7 cellular contexts compared by ENCODE assay signal in the genomic region with DNA sequence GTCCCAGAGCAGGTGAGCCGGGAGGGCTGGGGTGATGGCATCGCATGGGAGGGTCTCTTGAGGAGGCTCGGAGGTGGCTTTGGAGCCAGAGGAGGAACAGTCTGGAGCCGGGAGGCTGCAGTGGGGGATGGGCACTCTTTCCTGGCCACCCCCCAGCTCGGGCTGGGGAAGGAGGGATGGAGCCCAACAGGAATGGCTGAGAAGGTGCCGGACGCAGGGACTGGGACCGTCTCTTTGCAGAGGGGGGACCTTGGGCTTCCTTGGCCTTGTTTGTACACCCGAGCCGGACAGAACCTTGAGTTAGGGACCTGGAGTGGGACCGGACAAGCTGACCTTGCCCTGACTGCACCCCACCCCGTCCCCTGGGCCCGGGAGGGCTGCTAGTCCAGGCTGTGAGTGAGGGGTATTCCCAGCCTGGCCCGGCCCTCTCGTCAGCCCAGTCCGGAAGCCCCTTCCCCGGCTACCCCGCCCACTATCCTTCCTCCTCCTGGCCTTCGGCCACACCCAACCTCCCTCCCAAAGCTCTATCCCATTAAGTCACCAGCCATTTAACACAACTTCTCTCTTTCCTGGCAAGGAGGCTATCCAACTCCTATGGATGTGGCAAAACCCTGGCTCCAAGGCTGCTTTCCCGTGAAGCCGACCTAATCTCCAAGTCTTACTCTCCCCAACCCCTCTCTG. TPM values are rescaled to one million over a fixed set of nuclear protein-coding genes. Genes with fewer than 3 reads are reported as not detected.
DNase-seq lines count a peak whose midpoint lies in the region; TF ChIP-seq lines count a peak whose summit lies in the region.

No MANE protein-coding gene starts in this region.

- H4K91ac ChIP-seq in H9 (ENCODE audit: insufficient read length, low read depth, low read length), result no peak overlapping the region

- no peaks in the 10 kb centered on the region for H3K79me2 ChIP-seq in H9 (ENCODE audit: insufficient read depth, low read length)

- H3K56ac ChIP-seq in H9 (ENCODE audit: insufficient read length, low read depth, low read length), result no peak overlapping the region

- H3K23ac ChIP-seq in H9 (ENCODE audit: insufficient read length, low read depth, low read length), result no peak overlapping the region

- H3K4me2 ChIP-seq in H9 (ENCODE audit: insufficient read depth, insufficient read length, low read length), result peak overlapping the region; percentile 56

- no CpG with 5 or more reads among the region's 21 CpGs for WGBS in H9 (ENCODE audit: extremely low coverage, insufficient read length, low lambda C conversion rate)

- no peak overlapping the region for H2AK5ac ChIP-seq in H9 (ENCODE audit: insufficient read length, low read length)

- peaks cover 5% of the 10 kb centered on the region; the same call in 1 of the 2 replicates for H3K27me3 ChIP-seq in H9 (ENCODE audit: insufficient read depth, low read length)

- H3K9me3 ChIP-seq in H9 (ENCODE audit: control insufficient read depth, low read depth, low read length), result no peaks in the 10 kb centered on the region

- H2BK12ac ChIP-seq in H9 (ENCODE audit: insufficient read length, low read depth, low read length), result no peak overlapping the region

- no peak overlapping the region for H3K9ac ChIP-seq in H9 (ENCODE audit: extremely low read depth, insufficient read length, low read length)

- no peak for TF ChIP-seq CTCF in H9 (conservative IDR thresholded peaks at IDR 0.05)

- no peak overlapping the region for H3K4ac ChIP-seq in H9 (ENCODE audit: low read depth, low read length)

- H3K27ac ChIP-seq in H9 (ENCODE audit: insufficient read length, low read depth, low read length), result no peak overlapping the region
- H3K27ac ChIP-seq in angular gyrus (ENCODE audit: low read depth, low read length), result peak overlapping the region; percentile 37

- H2BK5ac ChIP-seq in H9 (ENCODE audit: insufficient read length, low read length), result no peak overlapping the region

- no peak overlapping the region for H2AFZ ChIP-seq in H9 (ENCODE audit: low read length)

- peaks cover 0 to 4% of the 10 kb centered on the region in 2 experiments; a peak in 1 of 5 replicates for H3K9me3 Mint-ChIP-seq in H9
- no peaks in the 10 kb centered on the region for H3K9me3 Mint-ChIP-seq in immature natural killer cell

- H2BK15ac ChIP-seq in H9 (ENCODE audit: low read depth, low read length), result no peak overlapping the region

- H4K8ac ChIP-seq in H9 (replicated peaks; ENCODE audit: insufficient read length, low read depth, low read length), result no peak overlapping the region

- H3K27ac Mint-ChIP-seq in H9, result peak overlapping the region in 1 of 3 experiments; percentile 84; a peak in 2 of 7 replicates
- H3K27ac Mint-ChIP-seq in immature natural killer cell, result peak overlapping the region in 4 of 6 donors; percentile 68 to 81 (median 72)

- H2BK120ac ChIP-seq in H9 (ENCODE audit: low read depth, low read length, poor library complexity, severe bottlenecking), result no peak overlapping the region

- no peak overlapping the region for H4K5ac ChIP-seq in H9 (ENCODE audit: insufficient read length, low read depth, low read length)

- no peak overlapping the region for H3K18ac ChIP-seq in H9 (ENCODE audit: insufficient read length, low read depth, low read length)

- H3T11ph ChIP-seq in H9 (ENCODE audit: low read length), result no peak overlapping the region

- H3K23me2 ChIP-seq in H9 (ENCODE audit: insufficient read length, low read depth, low read length, poor library complexity, severe bottlenecking), result peaks cover 2% of the 10 kb centered on the region

- H3K79me1 ChIP-seq in H9 (ENCODE audit: insufficient read depth, low read depth, low read length, poor library complexity, severe bottlenecking), result no peaks in the 10 kb centered on the region

- peak overlapping the region; percentile 58 to 79 for H3K4me3 Mint-ChIP-seq in H9
- peak overlapping the region; percentile 65 to 75 (median 69) for H3K4me3 Mint-ChIP-seq in immature natural killer cell

- DNase-seq in H9, result peak; percentile 86
- DNase-seq in immature natural killer cell, result no peak
- DNase-seq in stromal cell of bone marrow (ENCODE audit: low read depth), result peak; percentile 11
- no peak for DNase-seq in globus pallidus (ENCODE audit: low spot score)
- DNase-seq in stimulated activated naive CD4-positive, alpha-beta T cell (lab: John Stamatoyannopoulos, UW), result no peak
- DNase-seq in superior temporal gyrus (ENCODE audit: extremely low spot score), result no peak

- no peak overlapping the region for H3K14ac ChIP-seq in H9 (ENCODE audit: insufficient read depth, low read length)

- H3K4me1 Mint-ChIP-seq in H9 (peaks cover 12% of the 10 kb centered on the region in 2 experiments), immature natural killer cell (peaks cover 16 to 22% of the 10 kb centered on the region in 2 donors)

- no peaks in the 10 kb centered on the region for H4K20me1 ChIP-seq in H9 (ENCODE audit: control insufficient read depth, insufficient read depth, insufficient read length)

- H3K27me3 Mint-ChIP-seq in H9 (ENCODE audit: low read depth) (peaks cover 4% of the 10 kb centered on the region), immature natural killer cell (ENCODE audit: low read depth in 3 of 3) (no peaks in the 10 kb centered on the region)

- no peaks in the 10 kb centered on the region; the same call in 1 of the 2 replicates for H3K4me1 ChIP-seq in H9 (ENCODE audit: insufficient read depth, low read length)

- peaks cover 7 to 12% (median 7%) of the 10 kb centered on the region in 3 experiments; a peak in 6 of 7 replicates for H3K36me3 Mint-ChIP-seq in H9 (ENCODE audit: insufficient read depth in 1 of 3, low read depth in 3 of 3)
- H3K36me3 Mint-ChIP-seq in immature natural killer cell, result peaks cover 0 to 5% (median 0%) of the 10 kb centered on the region in 3 donors

- no peak overlapping the region for H2BK20ac ChIP-seq in H9 (ENCODE audit: low read depth, low read length, poor library complexity, severe bottlenecking)

RNA-seq across cellular contexts. Expression of a gene that starts 0.9 kb away (rescaled TPM):
- 0.63 and 0.64 TPM in 2 replicates for total RNA-seq in H9 (2021)
- 1 to 10 TPM; 3.1 to 9.5 (median 3.1) TPM for polyA plus RNA-seq in immature natural killer cell

RNA-seq across cellular contexts. Expression of a gene that starts 19.1 kb away (rescaled TPM):
- total RNA-seq in H9 (2021), result 35.9 and 37.3 TPM in 2 replicates
- 10 to 100 TPM in 1 of 3 donors, 1 to 10 TPM in 2; 1.4 to 18.0 (median 5.6) TPM for polyA plus RNA-seq in immature natural killer cell

RNA-seq across cellular contexts. Expression of a gene that starts 22.3 kb away (rescaled TPM):
- 1.6 and 1.9 TPM in 2 replicates for total RNA-seq in H9 (2021)
- polyA plus RNA-seq in immature natural killer cell, result under 1 TPM in 2 of 3 donors, not detected in 1; 0.04 to 0.95 TPM

RNA-seq across cellular contexts. Expression of a gene that starts 34.8 kb away (rescaled TPM):
- total RNA-seq in H9 (2021), result 58.1 and 58.9 TPM in 2 replicates
- polyA plus RNA-seq in immature natural killer cell, result 10 to 100 TPM; 42.9 to 74.8 (median 60.1) TPM

RNA-seq across cellular contexts. Expression of a gene that starts 50.2 kb away (rescaled TPM):
- total RNA-seq in H9 (2021), result 51.5 and 58.8 TPM in 2 replicates
- 10 to 100 TPM; 17.1 to 26.9 (median 25.6) TPM for polyA plus RNA-seq in immature natural killer cell

Comparison
In these comparisons a context has a peak if more than half of its experiments do, and no peak if none do; other contexts are left out.
1. DNase-seq: peak in H9 (single experiment) and stromal cell of bone marrow (single experiment); none in immature natural killer cell (0 of 3), globus pallidus (single experiment), stimulated activated naive CD4-positive, alpha-beta T cell (0 of 6) and superior temporal gyrus (single experiment).